Comparison of ENCODE assay signal across 27 cellular contexts in genomic region chr14:58444627-58445026, GRCh38. TPM values are rescaled to one million over a fixed set of nuclear protein-coding genes. Genes with fewer than 3 reads are reported as not detected.
"Had no signal": no experiment of that assay in that cellular context is flagged by ENCODE, and none has a peak within 500 bp of the region (broad histone marks: within the 10 kb centered on the region; RNA-seq: fewer than 3 reads in every experiment).

No MANE protein-coding gene starts in this region.

- H3K27me3 ChIP-seq: esophagus squamous epithelium, neural progenitor cell, spleen, testis, tibial nerve had no signal

- H3K4me1 ChIP-seq: esophagus squamous epithelium, neural progenitor cell, parathyroid adenoma, spleen, testis, tibial nerve had no signal

- ATAC-seq: effector memory CD8-positive, alpha-beta T cell; left lobe of liver; naive thymus-derived CD4-positive, alpha-beta T cell; stimulated activated memory B cell treated with anti-CD40 and anti-IgM and Interleukin-4, amounts not matched to agents 10 μg/mL and 1 μg/mL and 100 μg/mL, for 72 hours; stimulated activated naive CD8-positive, alpha-beta T cell treated with anti-CD3 and anti-CD28 coated beads, Interleukin-15, Interleukin-2, amounts not matched to agents 100 U/mL and 50 U/mL, for 24 hours had no signal

- H3K9me3 ChIP-seq: esophagus squamous epithelium, spleen, testis, tibial nerve had no signal

- H3K27ac ChIP-seq: esophagus squamous epithelium, neural progenitor cell, parathyroid adenoma, skin epidermis, spleen, testis, tibial nerve had no signal

- H3K4me3 ChIP-seq: esophagus squamous epithelium, neural progenitor cell, skin epidermis, spleen, testis, tibial nerve had no signal

- FAIRE-seq: endometrium, frontal cortex, kidney had no signal

- DNase-seq: cortex of kidney; effector memory CD8-positive, alpha-beta T cell; erythroblast; esophagus squamous epithelium; kidney; mammary epithelial cell; mesendoderm; midbrain; naive thymus-derived CD4-positive, alpha-beta T cell; spleen; stimulated activated CD4-positive, alpha-beta T cell treated with anti-CD3 and anti-CD28 coated beads, Interleukin-4, amount 100 ng/mL, for 4 hours; stimulated activated naive CD8-positive, alpha-beta T cell treated with anti-CD3 and anti-CD28 coated beads, Interleukin-15, Interleukin-2, amounts not matched to agents 100 U/mL and 50 U/mL, for 24 hours; substantia nigra; testis had no signal

RNA-seq across cellular contexts. Expression of gene TOMM20L, which starts 48.9 kb away (rescaled TPM):
- total RNA-seq: cardiac septum; dermis microvascular lymphatic vessel endothelial cell; esophagus squamous epithelium; frontal cortex; kidney; left lobe of liver; mammary epithelial cell; mucosa of gallbladder; naive thymus-derived CD4-positive, alpha-beta T cell; osteoblast; urinary bladder had no signal
- polyA plus RNA-seq: mammary epithelial cell; naive thymus-derived CD4-positive, alpha-beta T cell had no signal
